23 cellular contexts compared by ENCODE assay signal in genomic region chr10:75015440-75015839, GRCh38.
A peak's percentile ranks its signal among the peaks of the same experiment; 100 is the strongest.
DNase-seq lines count a peak whose midpoint lies in the region; FAIRE-seq and TF ChIP-seq lines count a peak whose summit lies in the region.
"Had no signal": no experiment of that assay in that cellular context is flagged by ENCODE, and none has a peak within 500 bp of the region (broad histone marks: within the 10 kb centered on the region; RNA-seq: fewer than 3 reads in every experiment).

No MANE protein-coding gene starts in this region.

- CTCF ChIA-PET in CD4-positive, alpha-beta memory T cell (lab: Charles Lee; ENCODE audit: partially characterized antibody): interaction anchor here (1.7 kb wide), 1 partner anchor 28 kb away, joined by 4 read pairs; no protein-coding TSS in a partner anchor

- peaks cover 26 to 33% of the 10 kb centered on the region in 2 donors for H3K36me3 Mint-ChIP-seq in CD4-positive, alpha-beta memory T cell

- WGBS in GM23248 (ENCODE audit: low coverage in 1 of 2, low lambda C conversion rate in 2 of 2, missing lambda C conversion rate in 2 of 2), 2 experiments: 70 to 71% methylated on average over 5 of the region's 5 CpGs

- H3K27me3 ChIP-seq in CD4-positive, alpha-beta memory T cell (ENCODE audit: insufficient read depth, low read length): no peaks in the 10 kb centered on the region
- H3K27me3 ChIP-seq in GM23248 (replicated peaks; ENCODE audit: insufficient read depth): no peaks in the 10 kb centered on the region
- H3K27me3 ChIP-seq in WERI-Rb-1 (ENCODE audit: insufficient read depth, low read depth, severe bottlenecking): no peaks in the 10 kb centered on the region
- H3K27me3 ChIP-seq: ascending aorta, heart right ventricle had no signal

- in situ Hi-C loops in GM23248 (cut with MboI): no loop called here

- no peaks in the 10 kb centered on the region for H3F3A ChIP-seq in GM23248 (ENCODE audit: insufficient read depth)

- no peaks in the 10 kb centered on the region for H3K79me2 ChIP-seq in GM23248 (ENCODE audit: insufficient read depth)

- no peak overlapping the region for H2AFZ ChIP-seq in GM23248

- no peaks in the 10 kb centered on the region for H4K20me1 ChIP-seq in GM23248 (ENCODE audit: insufficient read depth)

- H3K9me2 ChIP-seq in GM23248 (ENCODE audit: insufficient read depth): no peaks in the 10 kb centered on the region

- TF ChIP-seq CTCF in WERI-Rb-1 (IDR thresholded peaks at IDR 0.05; ENCODE audit: low read depth, low read length) (no peak), kidney (IDR thresholded peaks at IDR 0.05; ENCODE audit: borderline replicate concordance, extremely low read depth, insufficient read depth) (no peak)

- peaks cover 28% of the 10 kb centered on the region for H3K4me1 ChIP-seq in CD4-positive, alpha-beta memory T cell (ENCODE audit: insufficient read depth, low read length)
- H3K4me1 ChIP-seq in GM23248 (ENCODE audit: insufficient read depth) (no peaks in the 10 kb centered on the region), kidney (ENCODE audit: control insufficient read depth in 1 of 2, insufficient read depth in 1 of 2, low read depth in 1 of 2, low read length in 2 of 2) (peaks cover 0 to 4% of the 10 kb centered on the region in 2 donors)

- intact Hi-C loops in CD4-positive, alpha-beta memory T cell (cut with micrococcal nuclease): loop anchor here (10.0 kb wide), 1 partner anchor 281 kb away; no protein-coding TSS in a partner anchor
- intact Hi-C loops in kidney (cut with DNase I): no loop called here

- POLR2A ChIA-PET in CD4-positive, alpha-beta memory T cell (lab: Charles Lee; ENCODE audit: partially characterized antibody): no interaction called here

- no peak overlapping the region for H3K27ac ChIP-seq in CD4-positive, alpha-beta memory T cell (ENCODE audit: low read depth, low read length)
- H3K27ac ChIP-seq in GM23248 (no peak overlapping the region), WERI-Rb-1 (no peak overlapping the region), kidney (ENCODE audit: low read depth in 2 of 2, low read length in 2 of 2) (no peak overlapping the region)
- H3K27ac ChIP-seq: ascending aorta, C4-2B, coronary artery, heart right ventricle had no signal

- no peaks in the 10 kb centered on the region for H3K9me3 ChIP-seq in CD4-positive, alpha-beta memory T cell (ENCODE audit: control insufficient read depth in 1 of 2, low read length in 2 of 2)
- H3K9me3 ChIP-seq in GM23248 (ENCODE audit: low read depth) (no peaks in the 10 kb centered on the region), WERI-Rb-1 (ENCODE audit: severe bottlenecking) (no peaks in the 10 kb centered on the region), kidney (ENCODE audit: control insufficient read depth in 1 of 2, low read length in 2 of 2) (no peaks in the 10 kb centered on the region)
- H3K9me3 ChIP-seq: ascending aorta, heart right ventricle had no signal

- H3K27me3 Mint-ChIP-seq in CD4-positive, alpha-beta memory T cell: no peaks in the 10 kb centered on the region
- H3K27me3 Mint-ChIP-seq: effector memory CD8-positive, alpha-beta T cell; memory B cell had no signal

- peak overlapping the region in 4 of 7 donors; percentile 6 to 77 (median 70) for H3K27ac Mint-ChIP-seq in CD4-positive, alpha-beta memory T cell

- DNase-seq in CD4-positive, alpha-beta memory T cell: no peak
- DNase-seq in GM23248 (peak; percentile 2), WERI-Rb-1 (peak; percentile 79), left kidney (ENCODE audit: low read depth, low spot score) (peak; percentile 34), foreskin melanocyte (no peak), kidney (no peak), NCI-H1417 treated with DMSO at 0.1 percent for 48 hours (lab: John Stamatoyannopoulos, UW) (no peak)
- DNase-seq: activated naive CD4-positive, alpha-beta T cell treated with anti-CD3 and anti-CD28 coated beads for 36 hours; activated T-cell treated with anti-CD3 and anti-CD28 coated beads, Interleukin-2, amount 50 U/mL, for 1 hour; effector memory CD8-positive, alpha-beta T cell; foreskin fibroblast; heart right ventricle; Kasumi-1; MV-4-11; NCI-H1694 treated with DMSO at 0.1 percent for 48 hours; nucleus accumbens; T-helper 2 cell had no signal

- peaks cover 5% of the 10 kb centered on the region for H3K36me3 ChIP-seq in CD4-positive, alpha-beta memory T cell (ENCODE audit: insufficient read depth, low read length)
- H3K36me3 ChIP-seq in GM23248 (ENCODE audit: low read depth) (no peaks in the 10 kb centered on the region), WERI-Rb-1 (no peaks in the 10 kb centered on the region), kidney (ENCODE audit: control insufficient read depth in 1 of 2, insufficient read depth in 2 of 2, low read length in 2 of 2) (peaks cover 0 to 4% of the 10 kb centered on the region in 2 donors)

- H3K9ac ChIP-seq in GM23248: no peak overlapping the region
- H3K9ac ChIP-seq in kidney (ENCODE audit: low read length in 2 of 2): no peak overlapping the region

- no peak for FAIRE-seq in kidney (lab: Jason Lieb, UNC)
- FAIRE-seq: GM12878, RCC 7860 had no signal

- H3K4me1 Mint-ChIP-seq in CD4-positive, alpha-beta memory T cell: peaks cover 32 to 52% (median 43%) of the 10 kb centered on the region in 4 donors

- H3K4me3 ChIP-seq in CD4-positive, alpha-beta memory T cell (ENCODE audit: low read length in 2 of 2): no peak overlapping the region
- H3K4me3 ChIP-seq in GM23248: no peak overlapping the region
- H3K4me3 ChIP-seq in WERI-Rb-1 (ENCODE audit: low read depth, low read length): no peak overlapping the region
- H3K4me3 ChIP-seq in kidney (ENCODE audit: low read length in 2 of 2): no peak overlapping the region
- H3K4me3 ChIP-seq: ascending aorta, coronary artery, GM12878, heart right ventricle had no signal

- no peak overlapping the region for H3K4me3 Mint-ChIP-seq in CD4-positive, alpha-beta memory T cell
- H3K4me3 Mint-ChIP-seq: activated naive CD4-positive, alpha-beta T cell treated with anti-CD3 and anti-CD28 coated beads for 36 hours; memory B cell had no signal

- H3K4me2 ChIP-seq in GM23248 (ENCODE audit: unreplicated experiment): no peak overlapping the region

- no peaks in the 10 kb centered on the region for H3K9me3 Mint-ChIP-seq in CD4-positive, alpha-beta memory T cell
- H3K9me3 Mint-ChIP-seq: activated naive CD4-positive, alpha-beta T cell treated with anti-CD3 and anti-CD28 coated beads for 36 hours; effector memory CD8-positive, alpha-beta T cell; memory B cell had no signal

Comparison
In these comparisons a context has a peak if more than half of its experiments do, and no peak if none do; other contexts are left out.
1. DNase-seq: peak in GM23248 (single experiment), WERI-Rb-1 (single experiment) and left kidney (single experiment); none in CD4-positive, alpha-beta memory T cell (0 of 5), foreskin melanocyte (single experiment), kidney (single experiment) and NCI-H1417 treated with DMSO at 0.1 percent for 48 hours (single experiment).